9 cellular contexts compared by ENCODE assay signal in genomic region chr6:32855467-32856174, GRCh38. TPM values are rescaled to one million over a fixed set of nuclear protein-coding genes. Genes with fewer than 3 reads are reported as not detected.
DNase-seq lines count a peak whose midpoint lies in the region; ATAC-seq and TF ChIP-seq lines count a peak whose summit lies in the region.
"Had no signal": no experiment of that assay in that cellular context is flagged by ENCODE, and none has a peak within 500 bp of the region (broad histone marks: within the 10 kb centered on the region; RNA-seq: fewer than 3 reads in every experiment).

No MANE protein-coding gene starts in this region.

- intact Hi-C loops in activated naive CD4-positive, alpha-beta T cell treated with anti-CD3 and anti-CD28 coated beads for 36 hours (cut with micrococcal nuclease), result no loop called here
- intact Hi-C loops in right lobe of liver (cut with DNase I), result no loop called here

- peak overlapping the region in 2 of 3 donors; percentile 97 to 99 for H3K27ac ChIP-seq in right lobe of liver

- H3K9me3 ChIP-seq in right lobe of liver, result no peaks in the 10 kb centered on the region

- H3K4me1 ChIP-seq in right lobe of liver, result peaks cover 0 to 19% (median 4%) of the 10 kb centered on the region in 4 donors

- peaks cover 64% of the 10 kb centered on the region for H3K4me1 Mint-ChIP-seq in activated naive CD4-positive, alpha-beta T cell treated with anti-CD3 and anti-CD28 coated beads for 36 hours (ENCODE audit: low read depth)
- peaks cover 57% of the 10 kb centered on the region for H3K4me1 Mint-ChIP-seq in activated CD4-positive, alpha-beta memory T cell treated with anti-CD3 and anti-CD28 coated beads, Interleukin-2, amount 10 ng/mL, durations not matched to agents 7 days and 5 days
- H3K4me1 Mint-ChIP-seq in type B pancreatic cell (ENCODE audit: unreplicated experiment), result no peaks in the 10 kb centered on the region

- no peaks in the 10 kb centered on the region for H3K27me3 Mint-ChIP-seq in activated naive CD4-positive, alpha-beta T cell treated with anti-CD3 and anti-CD28 coated beads for 36 hours (ENCODE audit: low read depth)
- H3K27me3 Mint-ChIP-seq in activated CD4-positive, alpha-beta memory T cell treated with anti-CD3 and anti-CD28 coated beads, Interleukin-2, amount 10 ng/mL, durations not matched to agents 7 days and 5 days, result no peaks in the 10 kb centered on the region
- H3K27me3 Mint-ChIP-seq in type B pancreatic cell, result peaks cover 90% of the 10 kb centered on the region

- H3K9me3 Mint-ChIP-seq in activated naive CD4-positive, alpha-beta T cell treated with anti-CD3 and anti-CD28 coated beads for 36 hours, result no peaks in the 10 kb centered on the region
- H3K9me3 Mint-ChIP-seq in activated CD4-positive, alpha-beta memory T cell treated with anti-CD3 and anti-CD28 coated beads, Interleukin-2, amount 10 ng/mL, durations not matched to agents 7 days and 5 days, result no peaks in the 10 kb centered on the region
- H3K9me3 Mint-ChIP-seq in type B pancreatic cell, result no peaks in the 10 kb centered on the region

- TF ChIP-seq CTCF in right lobe of liver (IDR thresholded peaks at IDR 0.05), result no peak
- TF ChIP-seq CTCF in type B pancreatic cell (conservative IDR thresholded peaks at IDR 0.05), result no peak

- peaks cover 0 to 32% (median 3%) of the 10 kb centered on the region in 4 donors for H3K36me3 ChIP-seq in right lobe of liver

- no peak for TF ChIP-seq POLR2A in right lobe of liver (IDR thresholded peaks at IDR 0.05)

- ATAC-seq in right lobe of liver, result no peak
- ATAC-seq: left lobe of liver had no signal

- CTCF ChIA-PET in activated naive CD4-positive, alpha-beta T cell treated with anti-CD3 and anti-CD28 coated beads for 36 hours (lab: Charles Lee), result interaction anchor here (0.6 to 7.8 kb wide), 11 partner anchors 10 to 897 kb away, joined by 3 to 153 read pairs (median 4); partner anchors contain the start of genes SKIC2 and TAP2
- CTCF ChIA-PET in activated CD4-positive, alpha-beta memory T cell treated with anti-CD3 and anti-CD28 coated beads, Interleukin-2, amount 10 ng/mL, durations not matched to agents 7 days and 5 days (lab: Charles Lee), result interaction anchor here (1.1 to 9.6 kb wide), 11 partner anchors 11 to 423 kb away, joined by 3 to 337 read pairs (median 7); partner anchors contain the start of genes PSMB8 and TAP2

- H3K4me3 Mint-ChIP-seq in activated naive CD4-positive, alpha-beta T cell treated with anti-CD3 and anti-CD28 coated beads for 36 hours, result peak overlapping the region; percentile 100
- H3K4me3 Mint-ChIP-seq in activated CD4-positive, alpha-beta memory T cell treated with anti-CD3 and anti-CD28 coated beads, Interleukin-2, amount 10 ng/mL, durations not matched to agents 7 days and 5 days, result peak overlapping the region; percentile 100
- H3K4me3 Mint-ChIP-seq in type B pancreatic cell, result peak overlapping the region; percentile 98

- 58% methylated on average over 8 of the region's 8 CpGs for WGBS in right lobe of liver (ENCODE audit: insufficient coverage, low coverage, low lambda C conversion rate, missing lambda C conversion rate)

- H3K27ac Mint-ChIP-seq in activated naive CD4-positive, alpha-beta T cell treated with anti-CD3 and anti-CD28 coated beads for 36 hours, result peak overlapping the region; percentile 100
- peak overlapping the region; percentile 99 for H3K27ac Mint-ChIP-seq in activated CD4-positive, alpha-beta memory T cell treated with anti-CD3 and anti-CD28 coated beads, Interleukin-2, amount 10 ng/mL, durations not matched to agents 7 days and 5 days
- peak overlapping the region; percentile 24 for H3K27ac Mint-ChIP-seq in type B pancreatic cell

- H3K36me3 Mint-ChIP-seq in activated naive CD4-positive, alpha-beta T cell treated with anti-CD3 and anti-CD28 coated beads for 36 hours (ENCODE audit: low read depth), result peaks cover 81% of the 10 kb centered on the region
- H3K36me3 Mint-ChIP-seq in activated CD4-positive, alpha-beta memory T cell treated with anti-CD3 and anti-CD28 coated beads, Interleukin-2, amount 10 ng/mL, durations not matched to agents 7 days and 5 days (ENCODE audit: low read depth), result peaks cover 90% of the 10 kb centered on the region
- no peaks in the 10 kb centered on the region for H3K36me3 Mint-ChIP-seq in type B pancreatic cell

- H3K4me3 ChIP-seq in right lobe of liver, result peak overlapping the region in 1 of 3 donors; percentile 96

- H3K27me3 ChIP-seq in right lobe of liver, result no peaks in the 10 kb centered on the region

- POLR2A ChIA-PET in activated CD4-positive, alpha-beta memory T cell treated with anti-CD3 and anti-CD28 coated beads, Interleukin-2, amount 10 ng/mL, durations not matched to agents 7 days and 5 days (lab: Charles Lee), result interaction anchor here (0.8 to 9.4 kb wide), 11 partner anchors 9 to 728 kb away, joined by 3 to 1055 read pairs (median 6); partner anchors contain the start of genes ATF6B, BRD2, PSMB8 and TAP2

- DNase-seq in activated naive CD4-positive, alpha-beta T cell treated with anti-CD3 and anti-CD28 coated beads for 36 hours, result no peak
- no peak for DNase-seq in activated naive CD4-positive, alpha-beta T cell treated with Interleukin-2 at 50 U/mL for 16 hours
- no peak for DNase-seq in activated CD4-positive, alpha-beta memory T cell treated with anti-CD3 and anti-CD28 coated beads, Interleukin-2, amount 10 ng/mL, durations not matched to agents 7 days and 5 days
- DNase-seq in right lobe of liver (no peak), type B pancreatic cell (ENCODE audit: extremely low spot score, unreplicated experiment) (no peak), NCI-H748 treated with DMSO at 0.1 percent for 48 hours (lab: John Stamatoyannopoulos, UW) (no peak), NCI-H1694 (lab: John Stamatoyannopoulos, UW) (no peak), SW480 (ENCODE audit: low spot score) (no peak)

RNA-seq across cellular contexts. Expression of gene PSMB9, which starts 1.6 kb away (rescaled TPM):
- 100 to 1,000 TPM; 238 to 241 TPM for total RNA-seq in activated naive CD4-positive, alpha-beta T cell treated with anti-CD3 and anti-CD28 coated beads for 36 hours
- total RNA-seq in activated CD4-positive, alpha-beta memory T cell treated with anti-CD3 and anti-CD28 coated beads, Interleukin-2, amount 10 ng/mL, durations not matched to agents 7 days and 5 days, result 100 to 1,000 TPM; 368 to 372 TPM
- total RNA-seq in right lobe of liver (10 to 100 TPM in 5 of 6 experiments, 1 to 10 TPM in 1; 7.1 to 33.2 (median 18.0) TPM), type B pancreatic cell (ENCODE audit: low replicate concordance) (5.7 and 16.9 TPM in 2 replicates)

RNA-seq across cellular contexts. Expression of gene TAP1, which starts 2.1 kb away (rescaled TPM):
- total RNA-seq in activated naive CD4-positive, alpha-beta T cell treated with anti-CD3 and anti-CD28 coated beads for 36 hours, result 100 to 1,000 TPM; 187 TPM
- 100 to 1,000 TPM; 410 to 412 TPM for total RNA-seq in activated CD4-positive, alpha-beta memory T cell treated with anti-CD3 and anti-CD28 coated beads, Interleukin-2, amount 10 ng/mL, durations not matched to agents 7 days and 5 days
- 10 to 100 TPM in 5 of 6 experiments, 1 to 10 TPM in 1; 7.7 to 24.9 (median 17.8) TPM for total RNA-seq in right lobe of liver
- 16.7 and 38.4 TPM in 2 replicates for total RNA-seq in type B pancreatic cell (ENCODE audit: low replicate concordance)

RNA-seq across cellular contexts. Expression of gene PSMB8, which starts 11.8 kb away (rescaled TPM):
- 100 to 1,000 TPM; 286 to 308 TPM for total RNA-seq in activated naive CD4-positive, alpha-beta T cell treated with anti-CD3 and anti-CD28 coated beads for 36 hours
- total RNA-seq in activated CD4-positive, alpha-beta memory T cell treated with anti-CD3 and anti-CD28 coated beads, Interleukin-2, amount 10 ng/mL, durations not matched to agents 7 days and 5 days, result 100 to 1,000 TPM; 389 to 401 TPM
- 10 to 100 TPM; 34.7 to 66.3 (median 40.5) TPM for total RNA-seq in right lobe of liver
- total RNA-seq in type B pancreatic cell (ENCODE audit: low replicate concordance), result 17.3 and 36.8 TPM in 2 replicates

RNA-seq across cellular contexts. Expression of gene TAP2, which starts 17.1 kb away (rescaled TPM):
- total RNA-seq in activated naive CD4-positive, alpha-beta T cell treated with anti-CD3 and anti-CD28 coated beads for 36 hours, result 100 to 1,000 TPM; 136 to 138 TPM
- total RNA-seq in activated CD4-positive, alpha-beta memory T cell treated with anti-CD3 and anti-CD28 coated beads, Interleukin-2, amount 10 ng/mL, durations not matched to agents 7 days and 5 days, result 100 to 1,000 TPM; 203 to 211 TPM
- total RNA-seq in right lobe of liver (10 to 100 TPM in 4 of 6 experiments, 1 to 10 TPM in 2; 8.8 to 20.2 (median 15.9) TPM), type B pancreatic cell (ENCODE audit: low replicate concordance) (22.0 and 49.7 TPM in 2 replicates)

RNA-seq across cellular contexts. Expression of gene HLA-DOB, which starts 38.8 kb away (rescaled TPM):
- total RNA-seq in activated naive CD4-positive, alpha-beta T cell treated with anti-CD3 and anti-CD28 coated beads for 36 hours, result 1 to 10 TPM in 1 of 2 experiments, under 1 TPM in 1; 0.91 to 1.1 TPM
- total RNA-seq in activated CD4-positive, alpha-beta memory T cell treated with anti-CD3 and anti-CD28 coated beads, Interleukin-2, amount 10 ng/mL, durations not matched to agents 7 days and 5 days, result 1 to 10 TPM; 1.5 to 2.2 TPM
- under 1 TPM in 2 of 6 experiments, not detected in 4; 0.16 to 0.20 TPM for total RNA-seq in right lobe of liver
- total RNA-seq in type B pancreatic cell (ENCODE audit: low replicate concordance), result 0.88 TPM in 1 of 2 replicates, not detected in the other
- total RNA-seq: left lobe of liver had no signal

Comparison
In these comparisons a context has a peak if more than half of its experiments do, and no peak if none do; other contexts are left out.
1. H3K27ac Mint-ChIP-seq: peak in every context shown above with its lines; median percentile 100 in activated naive CD4-positive, alpha-beta T cell treated with anti-CD3 and anti-CD28 coated beads for 36 hours; 99 in activated CD4-positive, alpha-beta memory T cell treated with anti-CD3 and anti-CD28 coated beads, Interleukin-2, amount 10 ng/mL, durations not matched to agents 7 days and 5 days; 24 in type B pancreatic cell.
2. RNA of gene PSMB9, which starts 1.6 kb away (total RNA-seq): 368 to 372 TPM in activated CD4-positive, alpha-beta memory T cell treated with anti-CD3 and anti-CD28 coated beads, Interleukin-2, amount 10 ng/mL, durations not matched to agents 7 days and 5 days and 238 to 241 TPM in activated naive CD4-positive, alpha-beta T cell treated with anti-CD3 and anti-CD28 coated beads for 36 hours; 7.1 to 33.2 TPM in right lobe of liver and 5.7 to 16.9 TPM in type B pancreatic cell; every median in the first group is over 4 times any median in the second.
3. Peak in every context shown above with its lines, with median percentiles within 50 percentile points of each other: H3K4me3 Mint-ChIP-seq.